8 cellular contexts compared by ENCODE assay signal in genomic region chr21:39348355-39349210, GRCh38. TPM values are rescaled to one million over a fixed set of nuclear protein-coding genes. Genes with fewer than 3 reads are reported as not detected.
DNase-seq lines count a peak whose midpoint lies in the region; ATAC-seq and TF ChIP-seq lines count a peak whose summit lies in the region.

Gene HMGN1, minus strand, starts transcription at chr21:39349088. Its CDS starts 171 bp downstream, at chr21:39348917.

- no peaks in the 10 kb centered on the region for H3K9me3 ChIP-seq in mammary epithelial cell (replicated peaks; ENCODE audit: insufficient read depth, low read length)

- H3K4me1 ChIP-seq in mammary epithelial cell (ENCODE audit: insufficient read depth, low read length) = peaks cover 19% of the 10 kb centered on the region

- peak within 1 kb of the TSS; percentile 91 for H2AFZ ChIP-seq in mammary epithelial cell (ENCODE audit: low read depth, low read length)

- no TSS peak for BruUV-seq in mammary epithelial cell (replicated peaks; lab: Mats Ljungman, UMichigan)

- dilution Hi-C loops in mammary epithelial cell (cut with HindIII; ENCODE audit: low sequenced_read_pairs) = loop anchor here (5.0 kb wide), 2 partner anchors 36 to 39 kb away; partner anchors contain the start of gene BRWD1

- in situ Hi-C loops in mammary epithelial cell (cut with MboI; ENCODE audit: low sequenced_read_pairs in 2 of 2) = no loop called here

- H3K9ac ChIP-seq in mammary epithelial cell (ENCODE audit: insufficient read depth, low read length) = peak within 1 kb of the TSS; percentile 93

- H3K79me2 ChIP-seq in mammary epithelial cell (ENCODE audit: insufficient read depth, low read length) = peaks cover 45% of the 10 kb centered on the region

- no peaks in the 10 kb centered on the region for H4K20me1 ChIP-seq in mammary epithelial cell (ENCODE audit: insufficient read depth, low read length)

- peak within 1 kb of the TSS; percentile 81 for H3K4me3 ChIP-seq in AG04449 (ENCODE audit: low read depth, low read length)
- peak within 1 kb of the TSS; percentile 90 for H3K4me3 ChIP-seq in WI38 (ENCODE audit: low read depth, low read length)
- peak within 1 kb of the TSS; percentile 84 to 99 (median 97) for H3K4me3 ChIP-seq in mammary epithelial cell (replicated peaks in 1 of 3; ENCODE audit: insufficient read depth in 1 of 3, low read depth in 2 of 3, low read length in 3 of 3)

- peak within 1 kb of the TSS; percentile 90 for H3K27ac ChIP-seq in mammary epithelial cell (ENCODE audit: insufficient read depth, low read depth, low read length)

- peaks cover 23% of the 10 kb centered on the region for H3K36me3 ChIP-seq in mammary epithelial cell (ENCODE audit: insufficient read depth, low read length)

- ATAC-seq in GM18909 (IDR thresholded peaks at IDR 0.05; ENCODE audit: poor library complexity, unreplicated experiment) (peak; percentile 58), HG03159 (IDR thresholded peaks at IDR 0.05; ENCODE audit: unreplicated experiment) (peak; percentile 51)

- POLR2A ChIA-PET in AG04449 (lab: Yijun Ruan, JAX) = interaction anchor here (1.1 to 1.5 kb wide), 3 partner anchors 22 to 39 kb away, joined by 4 to 6 read pairs (median 4); partner anchors contain the start of gene BRWD1

- DNase-seq in AG04449 (ENCODE audit: low read depth, low spot score) (no peak), NCI-H2227 treated with DMSO at 0.1 percent for 48 hours (lab: John Stamatoyannopoulos, UW) (peak; percentile 92), mammary epithelial cell (peak; percentile 88), iris pigment epithelial cell (ENCODE audit: low read depth) (peak; percentile 86)
- peak; percentile 90 for DNase-seq in stimulated activated CD4-positive, alpha-beta T cell treated with anti-CD3 and anti-CD28 coated beads, Interleukin-12 subunit alpha, Interleukin-12 subunit beta, amount 100 ng/mL, for 4 hours

- H3K27me3 ChIP-seq in mammary epithelial cell (ENCODE audit: insufficient read depth, low read length) = no peaks in the 10 kb centered on the region

- TF ChIP-seq CTCF in AG04449 (IDR thresholded peaks at IDR 0.05; ENCODE audit: insufficient read depth, low read length, missing control alignments) = no peak
- no peak for TF ChIP-seq CTCF in WI38 (IDR thresholded peaks at IDR 0.05; ENCODE audit: low read depth, low read length)
- TF ChIP-seq CTCF in mammary epithelial cell (conservative IDR thresholded peaks at IDR 0.05 in 1 of 2, IDR thresholded peaks at IDR 0.05 in 1 of 2; ENCODE audit: extremely low read depth in 1 of 2, insufficient read depth in 1 of 2, low read depth in 1 of 2, low read length in 2 of 2) = no peak

- CTCF ChIA-PET in AG04449 (lab: Yijun Ruan, JAX) (interaction anchor here (0.8 to 2.1 kb wide), 3 partner anchors 39 to 96 kb away, joined by 3 to 7 read pairs (median 3); no protein-coding TSS in a partner anchor), mammary epithelial cell (lab: Charles Lee; ENCODE audit: low non-redundant PET) (interaction anchor here (0.8 kb wide), 1 partner anchor 39 kb away, joined by 5 read pairs; no protein-coding TSS in a partner anchor)

- WGBS in mammary epithelial cell (ENCODE audit: low coverage, missing lambda C conversion rate) = 0% methylated on average over 14 of the region's 116 CpGs

- intact Hi-C loops in mammary epithelial cell (cut with micrococcal nuclease) = loop anchor here (1.0 to 5.0 kb wide), 4 partner anchors 34 to 165 kb away; partner anchors contain the start of gene PSMG1

- peak within 1 kb of the TSS; percentile 88 for H3K4me2 ChIP-seq in mammary epithelial cell (ENCODE audit: insufficient read depth, low read depth, low read length)

RNA-seq across cellular contexts. Expression of gene HMGN1, which starts in this region (rescaled TPM):
- 100 to 1,000 TPM; 118 to 285 TPM for total RNA-seq in mammary epithelial cell
- polyA plus RNA-seq in mammary epithelial cell = 124 TPM
- 52.9 TPM for polyA minus RNA-seq in mammary epithelial cell
